10 cellular contexts compared by ENCODE assay signal in genomic region chr4:39609454-39609911, GRCh38. TPM values are rescaled to one million over a fixed set of nuclear protein-coding genes. Genes with fewer than 3 reads are reported as not detected.
DNase-seq lines count a peak whose midpoint lies in the region; ATAC-seq, FAIRE-seq and TF ChIP-seq lines count a peak whose summit lies in the region.
"Had no signal": no experiment of that assay in that cellular context is flagged by ENCODE, and none has a peak within 500 bp of the region (broad histone marks: within the 10 kb centered on the region; RNA-seq: fewer than 3 reads in every experiment).

No MANE protein-coding gene starts in this region.

- no peak overlapping the region for H3K4me2 ChIP-seq in endothelial cell of umbilical vein (ENCODE audit: insufficient read depth, low read length)

- DNase-seq in GM13976 (ENCODE audit: low spot score) (peak; percentile 61), endothelial cell of umbilical vein (ENCODE audit: low read depth, low spot score) (no peak), cerebellum (ENCODE audit: low spot score) (no peak), NCI-H2227 treated with DMSO at 0.1 percent for 48 hours (lab: John Stamatoyannopoulos, UW) (no peak), NCI-H1092 treated with DMSO at 0.1 percent for 48 hours (lab: John Stamatoyannopoulos, UW) (no peak)
- no peak for DNase-seq in activated CD4-positive, alpha-beta T cell treated with anti-CD3 and anti-CD28 coated beads, Interleukin-2, amount 50 U/mL, for 48 hours
- DNase-seq: amygdala had no signal

- no peak overlapping the region for H3K9ac ChIP-seq in endothelial cell of umbilical vein (replicated peaks; ENCODE audit: extremely low read depth, insufficient read depth, low read length)

- dilution Hi-C loops in endothelial cell of umbilical vein (cut with MboI; ENCODE audit: extremely low pct_ligation_motif_present, low sequenced_read_pairs) = no loop called here

- no peaks in the 10 kb centered on the region for H3K36me3 ChIP-seq in endothelial cell of umbilical vein (ENCODE audit: control insufficient read depth in 2 of 2, extremely low read depth in 1 of 2, insufficient read depth in 2 of 2, low read length in 2 of 2)

- H2AFZ ChIP-seq in endothelial cell of umbilical vein (ENCODE audit: low read depth, low read length) = peak overlapping the region; percentile 12

- in situ Hi-C loops in GM13976 (cut with MboI; ENCODE audit: low sequenced_read_pairs, unreplicated experiment) = no loop called here

- H3K9me3 ChIP-seq in endothelial cell of umbilical vein (replicated peaks; ENCODE audit: control insufficient read depth, insufficient read depth, low read length) = no peaks in the 10 kb centered on the region

- intact Hi-C loops in endothelial cell of umbilical vein (cut with micrococcal nuclease) = no loop called here

- no peak for FAIRE-seq in endothelial cell of umbilical vein (lab: Jason Lieb, UNC)
- FAIRE-seq: islet of Langerhans had no signal

- CTCF ChIA-PET in endothelial cell of umbilical vein (lab: Charles Lee) = no interaction called here

- H3K79me2 ChIP-seq in endothelial cell of umbilical vein (ENCODE audit: control insufficient read depth, insufficient read depth, low read length) = no peaks in the 10 kb centered on the region

- no peak for TF ChIP-seq POLR2A in endothelial cell of umbilical vein (IDR thresholded peaks at IDR 0.05; ENCODE audit: low read depth, low read length)

- H4K20me1 ChIP-seq in endothelial cell of umbilical vein (replicated peaks; ENCODE audit: control insufficient read depth, extremely low read depth, insufficient read depth, low read length) = no peaks in the 10 kb centered on the region

- TF ChIP-seq CTCF in GM13976 (IDR thresholded peaks at IDR 0.05; ENCODE audit: borderline replicate concordance, control extremely low read depth, extremely low read depth, insufficient read depth, missing control alignments) (no peak), endothelial cell of umbilical vein (IDR thresholded peaks at IDR 0.05; ENCODE audit: extremely low read depth in 1 of 2, insufficient read depth in 1 of 2, low read depth in 1 of 2, low read length in 2 of 2) (no peak)

- peaks cover 7% of the 10 kb centered on the region for H3K4me1 ChIP-seq in endothelial cell of umbilical vein (ENCODE audit: control insufficient read depth, extremely low read depth, insufficient read depth, low read length)

- H3K4me3 ChIP-seq in endothelial cell of umbilical vein (replicated peaks in 1 of 3; ENCODE audit: insufficient read depth in 1 of 3, low read depth in 1 of 3, low read length in 3 of 3) = no peak overlapping the region

- no peaks in the 10 kb centered on the region for H3K27me3 ChIP-seq in endothelial cell of umbilical vein (ENCODE audit: control insufficient read depth in 2 of 2, insufficient read depth in 2 of 2, low read length in 2 of 2)

- no TSS peak for BruUV-seq in endothelial cell of umbilical vein (replicated peaks; lab: Mats Ljungman, UMichigan)

- H3K9me1 ChIP-seq in endothelial cell of umbilical vein (replicated peaks; ENCODE audit: control insufficient read depth, extremely low read depth, insufficient read depth, low read length) = no peaks in the 10 kb centered on the region

- ATAC-seq in GM21447 (IDR thresholded peaks at IDR 0.05; ENCODE audit: unreplicated experiment) = peak; percentile 89
- peak; percentile 91 for ATAC-seq in HG03442 (IDR thresholded peaks at IDR 0.05; ENCODE audit: unreplicated experiment)

- POLR2A ChIA-PET in endothelial cell of umbilical vein (lab: Charles Lee) = no interaction called here

- no peak overlapping the region for H3K27ac ChIP-seq in endothelial cell of umbilical vein (ENCODE audit: insufficient read depth, low read depth, low read length)

TF ChIP-seq in endothelial cell of umbilical vein, 7 proteins besides CTCF, POLR2A, EP300 and RAD21:
- TF ChIP-seq FOS (IDR thresholded peaks at IDR 0.05; ENCODE audit: borderline replicate concordance, insufficient read depth, low read length) = no peak

RNA-seq across cellular contexts. Expression of gene SMIM14, which starts 29.2 kb away (rescaled TPM):
- total RNA-seq in endothelial cell of umbilical vein = 15.1 and 15.4 TPM in 2 replicates
- 9.6 and 12.3 TPM in 2 replicates for polyA plus RNA-seq in endothelial cell of umbilical vein
- polyA plus RNA-seq in endothelial cell of umbilical vein (2011; cell fraction: cytosol; rRNA removed) = 10.3 and 14.8 TPM in 2 replicates
- polyA plus RNA-seq in endothelial cell of umbilical vein (2011; cell fraction: nucleus; rRNA removed) = 4.0 and 6.5 TPM in 2 replicates
- 12.7 and 17.8 TPM in 2 replicates for polyA plus RNA-seq in endothelial cell of umbilical vein (2012)
- 25.4 and 27.0 TPM in 2 replicates for polyA minus RNA-seq in endothelial cell of umbilical vein
- 10.2 TPM for polyA minus RNA-seq in endothelial cell of umbilical vein (2011; cell fraction: cytosol; rRNA and poly(A)+ RNA removed)
- polyA minus RNA-seq in endothelial cell of umbilical vein (2011; cell fraction: nucleus; rRNA and poly(A)+ RNA removed) = 3.6 and 4.3 TPM in 2 replicates
- 24.4 TPM for total RNA-seq in cerebellum
